Comparison of ENCODE assay signal across 8 cellular contexts in the genomic region with DNA sequence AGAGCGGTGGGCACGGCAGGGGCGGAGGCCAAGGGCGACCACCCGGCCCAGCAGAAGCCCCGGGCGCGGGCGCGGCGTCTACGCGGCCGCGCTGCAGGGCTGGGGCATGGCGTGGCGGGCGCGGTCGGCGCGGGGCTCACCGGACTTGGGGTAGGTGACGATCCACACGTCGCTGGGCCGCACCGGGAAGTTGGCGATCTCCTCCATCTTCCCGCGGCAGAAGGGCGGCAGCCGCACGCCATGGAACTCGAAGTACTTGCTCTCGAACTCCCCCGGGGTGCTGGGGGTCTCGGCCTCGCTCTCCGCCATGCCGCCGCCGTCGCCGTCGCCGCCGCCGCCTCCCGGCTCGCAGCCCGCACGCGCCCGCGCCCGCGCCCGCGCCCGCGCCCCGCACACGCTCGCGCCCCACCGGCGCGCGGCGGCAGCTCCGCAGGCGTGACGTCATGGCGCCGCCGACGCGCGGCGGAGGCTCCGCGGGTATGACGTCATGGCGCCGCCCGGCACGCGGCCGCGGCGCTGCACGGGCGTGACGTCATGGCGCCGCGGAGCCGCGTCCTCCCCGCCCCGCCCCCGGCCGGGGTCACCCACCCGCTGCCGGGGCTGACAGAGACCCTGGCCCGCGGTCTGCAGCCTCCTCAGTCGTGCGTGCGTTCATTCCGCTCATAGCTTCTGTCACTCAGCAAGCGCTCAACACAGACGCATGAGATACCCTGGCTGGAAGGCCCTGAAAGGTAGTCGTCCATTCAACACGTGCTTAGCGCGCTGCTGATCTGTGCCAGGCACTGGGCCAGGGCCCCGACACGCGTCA. TPM values are rescaled to one million over a fixed set of nuclear protein-coding genes. Genes with fewer than 3 reads are reported as not detected.
DNase-seq lines count a peak whose midpoint lies in the region; ATAC-seq, FAIRE-seq and TF ChIP-seq lines count a peak whose summit lies in the region.

A gene with protein sequence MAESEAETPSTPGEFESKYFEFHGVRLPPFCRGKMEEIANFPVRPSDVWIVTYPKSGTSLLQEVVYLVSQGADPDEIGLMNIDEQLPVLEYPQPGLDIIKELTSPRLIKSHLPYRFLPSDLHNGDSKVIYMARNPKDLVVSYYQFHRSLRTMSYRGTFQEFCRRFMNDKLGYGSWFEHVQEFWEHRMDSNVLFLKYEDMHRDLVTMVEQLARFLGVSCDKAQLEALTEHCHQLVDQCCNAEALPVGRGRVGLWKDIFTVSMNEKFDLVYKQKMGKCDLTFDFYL (minus strand): TSS at position 440 of the 808 bp plus-strand sequence. CDS start 131 bp downstream, at position 309.

- no peaks in the 10 kb centered on the region for H3K36me3 Mint-ChIP-seq in activated T-helper 2 cell treated with anti-CD3 and anti-CD28 coated beads, Interferon-gamma antibody, Interleukin-2, Interleukin-4, amounts not matched to agents 10 μg/mL and 5 μg/mL and 100 μg/mL, durations not matched to agents 14 hours and 24 hours and 36 hours (ENCODE audit: low read depth)

- H3K36me3 ChIP-seq in pancreas, result no peaks in the 10 kb centered on the region

- H3K27ac Mint-ChIP-seq in activated T-helper 2 cell treated with anti-CD3 and anti-CD28 coated beads, Interferon-gamma antibody, Interleukin-2, Interleukin-4, amounts not matched to agents 10 μg/mL and 5 μg/mL and 100 μg/mL, durations not matched to agents 14 hours and 24 hours and 36 hours, result no peak within 1 kb of the TSS

- H3K4me3 Mint-ChIP-seq in activated T-helper 2 cell treated with anti-CD3 and anti-CD28 coated beads, Interferon-gamma antibody, Interleukin-2, Interleukin-4, amounts not matched to agents 10 μg/mL and 5 μg/mL and 100 μg/mL, durations not matched to agents 14 hours and 24 hours and 36 hours (ENCODE audit: low read depth), result no peak within 1 kb of the TSS

- no peaks in the 10 kb centered on the region for H3K4me1 Mint-ChIP-seq in activated T-helper 2 cell treated with anti-CD3 and anti-CD28 coated beads, Interferon-gamma antibody, Interleukin-2, Interleukin-4, amounts not matched to agents 10 μg/mL and 5 μg/mL and 100 μg/mL, durations not matched to agents 14 hours and 24 hours and 36 hours (ENCODE audit: low read depth)

- H3K27ac ChIP-seq in pancreas, result no peak within 1 kb of the TSS

- no peaks in the 10 kb centered on the region for H3K9me3 Mint-ChIP-seq in activated T-helper 2 cell treated with anti-CD3 and anti-CD28 coated beads, Interferon-gamma antibody, Interleukin-2, Interleukin-4, amounts not matched to agents 10 μg/mL and 5 μg/mL and 100 μg/mL, durations not matched to agents 14 hours and 24 hours and 36 hours

- peak; percentile 40 for DNase-seq in GM03348 (ENCODE audit: low spot score)
- DNase-seq in NCI-H345 (lab: John Stamatoyannopoulos, UW), result peak; percentile 70
- DNase-seq in epithelial cell of proximal tubule (ENCODE audit: low read depth), result no peak
- peak in 4 of 6 donors; percentile 8 to 63 (median 44) for DNase-seq in pancreas
- no peak for DNase-seq in activated T-helper 2 cell treated with anti-CD3 and anti-CD28 coated beads, Interferon-gamma antibody, Interleukin-2, Interleukin-4, amounts not matched to agents 10 μg/mL and 5 μg/mL and 100 μg/mL, durations not matched to agents 14 hours and 24 hours and 36 hours (ENCODE audit: low spot score)
- no peak for DNase-seq in medulla oblongata (ENCODE audit: extremely low spot score)
- DNase-seq in OCI-M2 (lab: John Stamatoyannopoulos, UW; ENCODE audit: unreplicated experiment), result no peak

- no peak for TF ChIP-seq CTCF in epithelial cell of proximal tubule (conservative IDR thresholded peaks at IDR 0.05; ENCODE audit: low read depth, low read length)
- no peak for TF ChIP-seq CTCF in pancreas (IDR thresholded peaks at IDR 0.05)

- H3K27me3 Mint-ChIP-seq in activated T-helper 2 cell treated with anti-CD3 and anti-CD28 coated beads, Interferon-gamma antibody, Interleukin-2, Interleukin-4, amounts not matched to agents 10 μg/mL and 5 μg/mL and 100 μg/mL, durations not matched to agents 14 hours and 24 hours and 36 hours (ENCODE audit: low read depth), result peaks cover 21% of the 10 kb centered on the region

- intact Hi-C loops in pancreas (cut with DNase I), result no loop called here
- intact Hi-C loops in activated T-helper 2 cell treated with anti-CD3 and anti-CD28 coated beads, Interferon-gamma antibody, Interleukin-2, Interleukin-4, amounts not matched to agents 10 μg/mL and 5 μg/mL and 100 μg/mL, durations not matched to agents 14 hours and 24 hours and 36 hours (cut with micrococcal nuclease), result no loop called here

- peaks cover 0 to 12% (median 0%) of the 10 kb centered on the region in 4 donors for H3K27me3 ChIP-seq in pancreas

- peak within 1 kb of the TSS; percentile 33 for H3K4me3 ChIP-seq in epithelial cell of proximal tubule (ENCODE audit: low read depth, low read length)
- H3K4me3 ChIP-seq in pancreas, result peak within 1 kb of the TSS in 2 of 4 donors; percentile 16 to 32

- ATAC-seq in pancreas (peak in 3 of 4 donors; percentile 33 to 72 (median 54)), HG02642 (IDR thresholded peaks at IDR 0.05; ENCODE audit: poor library complexity, unreplicated experiment) (no peak)

- no peaks in the 10 kb centered on the region for H3K9me3 ChIP-seq in pancreas

- WGBS in pancreas, 2 donors, result 2% methylated on average over 67 to 121 of the region's 121 CpGs

- H3K4me1 ChIP-seq in pancreas, result no peaks in the 10 kb centered on the region

- FAIRE-seq in pancreas (lab: Jason Lieb, UNC), result no peak

RNA-seq across cellular contexts. Expression of the gene that starts here (rescaled TPM):
- 0.51 and 2.1 TPM in 2 replicates for total RNA-seq in epithelial cell of proximal tubule
- total RNA-seq in pancreas, result under 1 TPM in 5 of 6 donors, not detected in 1; 0.09 to 0.47 (median 0.25) TPM
- 1 to 10 TPM; 1.1 to 5.4 TPM for polyA plus RNA-seq in pancreas
- not detected in 2 replicates for total RNA-seq in activated T-helper 2 cell treated with anti-CD3 and anti-CD28 coated beads, Interferon-gamma antibody, Interleukin-2, Interleukin-4, amounts not matched to agents 10 μg/mL and 5 μg/mL and 100 μg/mL, durations not matched to agents 14 hours and 24 hours and 36 hours

Comparison
In these comparisons a context has a peak if more than half of its experiments do, and no peak if none do; other contexts are left out.
1. DNase-seq: peak in GM03348 (single experiment), NCI-H345 (single experiment) and pancreas (4 of 6); none in epithelial cell of proximal tubule (single experiment), activated T-helper 2 cell treated with anti-CD3 and anti-CD28 coated beads, Interferon-gamma antibody, Interleukin-2, Interleukin-4, amounts not matched to agents 10 μg/mL and 5 μg/mL and 100 μg/mL, durations not matched to agents 14 hours and 24 hours and 36 hours (single experiment), medulla oblongata (single experiment) and OCI-M2 (single experiment).